19 cellular contexts compared by ENCODE assay signal in genomic region chr13:36006895-36007294, GRCh38.
DNase-seq lines count a peak whose midpoint lies in the region; ATAC-seq, FAIRE-seq and TF ChIP-seq lines count a peak whose summit lies in the region.
"Had no signal": no experiment of that assay in that cellular context is flagged by ENCODE, and none has a peak within 500 bp of the region (broad histone marks: within the 10 kb centered on the region; RNA-seq: fewer than 3 reads in every experiment).

No MANE protein-coding gene starts in this region.

- H3K36me3 ChIP-seq in PC-3 (ENCODE audit: low read depth, low read length), result no peaks in the 10 kb centered on the region
- no peaks in the 10 kb centered on the region for H3K36me3 ChIP-seq in lower lobe of right lung
- no peaks in the 10 kb centered on the region for H3K36me3 ChIP-seq in H7 (replicated peaks; ENCODE audit: control insufficient read depth, insufficient read depth, low read length)
- H3K36me3 ChIP-seq in kidney (ENCODE audit: control insufficient read depth in 1 of 2, insufficient read depth in 2 of 2, low read length in 2 of 2), result no peaks in the 10 kb centered on the region
- H3K36me3 ChIP-seq: BLaER1, HAP-1 had no signal

- H3K4me3 ChIP-seq in PC-3 (ENCODE audit: low read length) (no peak overlapping the region), lower lobe of right lung (no peak overlapping the region), H7 (ENCODE audit: insufficient read depth, low read depth, low read length) (no peak overlapping the region), kidney (ENCODE audit: low read length in 2 of 2) (no peak overlapping the region)
- H3K4me3 ChIP-seq: A549, BLaER1, GM12878, HAP-1 had no signal

- H3K79me2 ChIP-seq in PC-3 (ENCODE audit: low read length), result no peaks in the 10 kb centered on the region

- POLR2A ChIA-PET in PC-3 (lab: Charles Lee; ENCODE audit: unreplicated experiment), result no interaction called here

- H2AFZ ChIP-seq in PC-3 (ENCODE audit: low read length), result no peak overlapping the region

- ATAC-seq in PC-3 (no peak), lower lobe of right lung (peak; percentile 35 to 59)
- ATAC-seq: A549; CD8-positive, alpha-beta T cell; GM12878 had no signal

- H3K9me3 ChIP-seq in PC-3 (ENCODE audit: low read length), result no peaks in the 10 kb centered on the region
- no peaks in the 10 kb centered on the region for H3K9me3 ChIP-seq in lower lobe of right lung
- H3K9me3 ChIP-seq in kidney (ENCODE audit: control insufficient read depth in 1 of 2, low read length in 2 of 2), result no peaks in the 10 kb centered on the region
- H3K9me3 ChIP-seq: A549, BLaER1, HAP-1 had no signal

- H3K9ac ChIP-seq in PC-3 (ENCODE audit: low read length) (no peak overlapping the region), kidney (ENCODE audit: low read length in 2 of 2) (no peak overlapping the region)
- H3K9ac ChIP-seq: BLaER1 had no signal

- intact Hi-C loops in PC-3 (cut with micrococcal nuclease) (no loop called here), lower lobe of right lung (cut with DNase I) (no loop called here), kidney (cut with DNase I) (no loop called here)

- 0 out of 2 replicates have a peak overlapping the region, but pooled peaks have one; percentile 28 for H3K4me2 ChIP-seq in PC-3 (ENCODE audit: low read length)
- H3K4me2 ChIP-seq: A549, BLaER1 had no signal

- H3F3A ChIP-seq in PC-3 (ENCODE audit: low read length, unreplicated experiment), result no peaks in the 10 kb centered on the region

- DNase-seq in NCI-H748 (lab: John Stamatoyannopoulos, UW; ENCODE audit: unreplicated experiment) (peak; percentile 25), NCI-H748 treated with DMSO at 0.1 percent for 48 hours (lab: John Stamatoyannopoulos, UW) (no peak), PC-3 (no peak), lower lobe of right lung (no peak), H7 (no peak), kidney (no peak), NCI-H2107 (lab: John Stamatoyannopoulos, UW) (no peak)
- DNase-seq: Calu3; CD8-positive, alpha-beta T cell; DMS79 treated with DMSO at 0.1 percent for 48 hours; GF-D8 had no signal

- H4K20me1 ChIP-seq in PC-3 (ENCODE audit: low read length), result no peaks in the 10 kb centered on the region
- H4K20me1 ChIP-seq: BLaER1 had no signal

- peak overlapping the region; percentile 48 for H3K27ac ChIP-seq in PC-3 (ENCODE audit: low read length)
- no peak overlapping the region for H3K27ac ChIP-seq in lower lobe of right lung
- H3K27ac ChIP-seq in kidney (ENCODE audit: low read depth in 2 of 2, low read length in 2 of 2), result no peak overlapping the region
- H3K27ac ChIP-seq: 22Rv1, A549, BLaER1, HL-60 had no signal

- CTCF ChIA-PET in PC-3 (lab: Charles Lee), result no interaction called here

- peaks cover 5% of the 10 kb centered on the region for H3K4me1 ChIP-seq in PC-3 (ENCODE audit: insufficient read depth, low read length)
- no peaks in the 10 kb centered on the region for H3K4me1 ChIP-seq in lower lobe of right lung
- H3K4me1 ChIP-seq in kidney (ENCODE audit: control insufficient read depth in 1 of 2, insufficient read depth in 1 of 2, low read depth in 1 of 2, low read length in 2 of 2), result no peaks in the 10 kb centered on the region
- H3K4me1 ChIP-seq: A549, BLaER1, HAP-1 had no signal

- no TSS peak for BruUV-seq in PC-3 (replicated peaks; lab: Mats Ljungman, UMichigan)

- no peaks in the 10 kb centered on the region for H3K27me3 ChIP-seq in PC-3 (ENCODE audit: low read length)
- no peaks in the 10 kb centered on the region for H3K27me3 ChIP-seq in lower lobe of right lung (ENCODE audit: low read depth)
- no peaks in the 10 kb centered on the region for H3K27me3 ChIP-seq in H7 (ENCODE audit: control insufficient read depth, insufficient read depth, low read length)
- H3K27me3 ChIP-seq: BLaER1 had no signal

- no peaks in the 10 kb centered on the region for H3K9me2 ChIP-seq in PC-3 (replicated peaks; ENCODE audit: low read length)

- no peak for FAIRE-seq in kidney (lab: Jason Lieb, UNC)
- FAIRE-seq: A549, GM12878, GM19239, H1 had no signal

- TF ChIP-seq CTCF in PC-3 (conservative IDR thresholded peaks at IDR 0.05; ENCODE audit: low read depth, low read length), result no peak
- TF ChIP-seq CTCF in lower lobe of right lung (IDR thresholded peaks at IDR 0.05), result no peak
- TF ChIP-seq CTCF in kidney (IDR thresholded peaks at IDR 0.05; ENCODE audit: borderline replicate concordance, extremely low read depth, insufficient read depth), result no peak
